1 cellular context compared by ENCODE assay signal in the genomic region with DNA sequence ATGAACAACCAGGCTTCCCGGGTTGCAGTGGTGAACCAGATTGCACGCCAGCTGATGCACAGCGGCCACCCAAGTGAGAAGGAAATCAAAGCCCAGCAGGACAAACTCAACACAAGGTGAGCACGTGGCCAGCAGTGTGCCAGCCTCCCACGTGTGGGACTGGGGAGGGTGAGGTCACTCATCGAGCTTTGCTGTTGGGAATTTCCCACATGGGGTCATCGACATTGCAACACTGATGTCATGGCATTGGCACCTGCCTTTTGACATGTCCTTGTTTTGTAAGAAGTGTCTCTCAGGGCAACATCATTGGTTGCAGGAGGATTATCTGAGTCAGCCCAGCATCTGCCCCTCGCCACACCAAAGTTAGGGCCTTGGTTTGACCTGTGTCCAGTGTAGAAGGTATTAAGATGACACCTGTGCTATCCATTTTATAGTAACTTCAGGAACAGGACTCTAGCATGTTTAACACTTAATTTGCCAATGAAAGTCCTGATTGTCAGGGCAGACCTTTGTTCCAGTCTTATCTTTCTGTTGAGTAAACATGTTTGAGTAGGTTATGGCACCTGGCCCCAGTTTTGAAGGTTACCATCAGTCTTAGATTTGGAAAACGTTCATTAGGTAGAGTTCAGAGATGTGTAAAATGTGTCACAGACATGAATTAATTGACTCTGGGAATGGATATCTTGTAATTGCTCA.
A peak's percentile ranks its signal among the peaks of the same experiment; 100 is the strongest.
TF ChIP-seq lines count a peak whose summit lies in the region.

No MANE protein-coding gene starts in this region.

TF ChIP-seq in HepG2, 621 proteins besides CTCF, POLR2A, EP300 and RAD21 (continued from another document and continues in another):
- TF ChIP-seq, protein P1, sequence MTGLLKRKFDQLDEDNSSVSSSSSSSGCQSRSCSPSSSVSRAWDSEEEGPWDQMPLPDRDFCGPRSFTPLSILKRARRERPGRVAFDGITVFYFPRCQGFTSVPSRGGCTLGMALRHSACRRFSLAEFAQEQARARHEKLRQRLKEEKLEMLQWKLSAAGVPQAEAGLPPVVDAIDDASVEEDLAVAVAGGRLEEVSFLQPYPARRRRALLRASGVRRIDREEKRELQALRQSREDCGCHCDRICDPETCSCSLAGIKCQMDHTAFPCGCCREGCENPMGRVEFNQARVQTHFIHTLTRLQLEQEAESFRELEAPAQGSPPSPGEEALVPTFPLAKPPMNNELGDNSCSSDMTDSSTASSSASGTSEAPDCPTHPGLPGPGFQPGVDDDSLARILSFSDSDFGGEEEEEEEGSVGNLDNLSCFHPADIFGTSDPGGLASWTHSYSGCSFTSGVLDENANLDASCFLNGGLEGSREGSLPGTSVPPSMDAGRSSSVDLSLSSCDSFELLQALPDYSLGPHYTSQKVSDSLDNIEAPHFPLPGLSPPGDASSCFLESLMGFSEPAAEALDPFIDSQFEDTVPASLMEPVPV (CRISPR knock-in tag; IDR thresholded peaks at IDR 0.05): 0 out of 2 replicates have a peak, but pooled peaks have one; percentile 37
- TF ChIP-seq, protein P2, sequence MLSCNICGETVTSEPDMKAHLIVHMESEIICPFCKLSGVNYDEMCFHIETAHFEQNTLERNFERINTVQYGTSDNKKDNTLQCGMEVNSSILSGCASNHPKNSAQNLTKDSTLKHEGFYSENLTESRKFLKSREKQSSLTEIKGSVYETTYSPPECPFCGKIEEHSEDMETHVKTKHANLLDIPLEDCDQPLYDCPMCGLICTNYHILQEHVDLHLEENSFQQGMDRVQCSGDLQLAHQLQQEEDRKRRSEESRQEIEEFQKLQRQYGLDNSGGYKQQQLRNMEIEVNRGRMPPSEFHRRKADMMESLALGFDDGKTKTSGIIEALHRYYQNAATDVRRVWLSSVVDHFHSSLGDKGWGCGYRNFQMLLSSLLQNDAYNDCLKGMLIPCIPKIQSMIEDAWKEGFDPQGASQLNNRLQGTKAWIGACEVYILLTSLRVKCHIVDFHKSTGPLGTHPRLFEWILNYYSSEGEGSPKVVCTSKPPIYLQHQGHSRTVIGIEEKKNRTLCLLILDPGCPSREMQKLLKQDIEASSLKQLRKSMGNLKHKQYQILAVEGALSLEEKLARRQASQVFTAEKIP (CRISPR knock-in tag; IDR thresholded peaks at IDR 0.05; ENCODE audit: borderline replicate concordance): no peak
- TF ChIP-seq CEBPB (IDR thresholded peaks at IDR 0.05; ENCODE audit: borderline replicate concordance, low read depth, low read length) (peak; percentile 96), SMAD3 (CRISPR knock-in tag; IDR thresholded peaks at IDR 0.05) (no peak; the same call in 1 of the 2 replicates), ISX (CRISPR knock-in tag; conservative IDR thresholded peaks at IDR 0.05) (no peak), ZNF326 (CRISPR knock-in tag; IDR thresholded peaks at IDR 0.05; ENCODE audit: borderline replicate concordance) (no peak), HCFC1 (IDR thresholded peaks at IDR 0.05; ENCODE audit: low read depth, low read length) (no peak), ZNF251 (CRISPR knock-in tag; IDR thresholded peaks at IDR 0.05) (no peak), GTF2F1 (IDR thresholded peaks at IDR 0.05; ENCODE audit: low read length) (no peak), BORCS8-MEF2B (CRISPR knock-in tag; IDR thresholded peaks at IDR 0.05) (peak; percentile 57; the same call in 1 of the 2 replicates), TEAD2 (CRISPR knock-in tag; IDR thresholded peaks at IDR 0.05) (no peak), RXRA (CRISPR knock-in tag; IDR thresholded peaks at IDR 0.05) (peak; percentile 95), ZNF83 (CRISPR knock-in tag; IDR thresholded peaks at IDR 0.05; ENCODE audit: borderline replicate concordance) (no peak), NFIB (CRISPR knock-in tag; IDR thresholded peaks at IDR 0.05; ENCODE audit: borderline replicate concordance) (no peak), ZNF761 (CRISPR knock-in tag; conservative IDR thresholded peaks at IDR 0.05) (no peak), EED (CRISPR knock-in tag; IDR thresholded peaks at IDR 0.05) (no peak), PHF20 (CRISPR knock-in tag; IDR thresholded peaks at IDR 0.05) (no peak), BRCA1 (CRISPR knock-in tag; IDR thresholded peaks at IDR 0.05) (no peak), HOXA9 (CRISPR knock-in tag; IDR thresholded peaks at IDR 0.05; ENCODE audit: borderline replicate concordance) (no peak), NKX3-1 (CRISPR knock-in tag; IDR thresholded peaks at IDR 0.05) (no peak), SSRP1 (CRISPR knock-in tag; IDR thresholded peaks at IDR 0.05) (no peak; the same call in 1 of the 2 replicates), SMYD3 (CRISPR knock-in tag; IDR thresholded peaks at IDR 0.05) (no peak), HOXA3 (CRISPR knock-in tag; IDR thresholded peaks at IDR 0.05) (peak; percentile 75; the same call in 1 of the 2 replicates), ADNP (CRISPR knock-in tag; IDR thresholded peaks at IDR 0.05) (no peak), ZNF75D (CRISPR knock-in tag; IDR thresholded peaks at IDR 0.05; ENCODE audit: borderline replicate concordance) (no peak), TOE1 (CRISPR knock-in tag; IDR thresholded peaks at IDR 0.05) (no peak), MYNN (CRISPR knock-in tag; IDR thresholded peaks at IDR 0.05; ENCODE audit: low read depth) (no peak), KDM5A (IDR thresholded peaks at IDR 0.05; ENCODE audit: borderline replicate concordance, low read length) (no peak), ZFYVE20 (CRISPR knock-in tag; IDR thresholded peaks at IDR 0.05; ENCODE audit: borderline replicate concordance, low read depth) (no peak), KDM6A (CRISPR knock-in tag; IDR thresholded peaks at IDR 0.05; ENCODE audit: low read depth) (no peak), ZNF24 (IDR thresholded peaks at IDR 0.05) (no peak), MBD4 (IDR thresholded peaks at IDR 0.05; ENCODE audit: borderline replicate concordance, low read length) (peak; percentile 35; the same call in 1 of the 2 replicates), ZMYM4 (CRISPR knock-in tag; IDR thresholded peaks at IDR 0.05) (peak; percentile 70), DMAP1 (CRISPR knock-in tag; IDR thresholded peaks at IDR 0.05) (peak; percentile 65; the same call in 1 of the 2 replicates), ZNF121 (CRISPR knock-in tag; IDR thresholded peaks at IDR 0.05) (no peak), ZSCAN20 (CRISPR knock-in tag; IDR thresholded peaks at IDR 0.05; ENCODE audit: borderline replicate concordance) (no peak), ZNF570 (CRISPR knock-in tag; IDR thresholded peaks at IDR 0.05; ENCODE audit: borderline replicate concordance) (no peak), ZNF557 (CRISPR knock-in tag; IDR thresholded peaks at IDR 0.05) (no peak)
- TF ChIP-seq, protein P3, sequence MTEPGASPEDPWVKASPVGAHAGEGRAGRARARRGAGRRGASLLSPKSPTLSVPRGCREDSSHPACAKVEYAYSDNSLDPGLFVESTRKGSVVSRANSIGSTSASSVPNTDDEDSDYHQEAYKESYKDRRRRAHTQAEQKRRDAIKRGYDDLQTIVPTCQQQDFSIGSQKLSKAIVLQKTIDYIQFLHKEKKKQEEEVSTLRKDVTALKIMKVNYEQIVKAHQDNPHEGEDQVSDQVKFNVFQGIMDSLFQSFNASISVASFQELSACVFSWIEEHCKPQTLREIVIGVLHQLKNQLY (CRISPR knock-in tag; IDR thresholded peaks at IDR 0.05): peak; percentile 90
- TF ChIP-seq, protein P4, sequence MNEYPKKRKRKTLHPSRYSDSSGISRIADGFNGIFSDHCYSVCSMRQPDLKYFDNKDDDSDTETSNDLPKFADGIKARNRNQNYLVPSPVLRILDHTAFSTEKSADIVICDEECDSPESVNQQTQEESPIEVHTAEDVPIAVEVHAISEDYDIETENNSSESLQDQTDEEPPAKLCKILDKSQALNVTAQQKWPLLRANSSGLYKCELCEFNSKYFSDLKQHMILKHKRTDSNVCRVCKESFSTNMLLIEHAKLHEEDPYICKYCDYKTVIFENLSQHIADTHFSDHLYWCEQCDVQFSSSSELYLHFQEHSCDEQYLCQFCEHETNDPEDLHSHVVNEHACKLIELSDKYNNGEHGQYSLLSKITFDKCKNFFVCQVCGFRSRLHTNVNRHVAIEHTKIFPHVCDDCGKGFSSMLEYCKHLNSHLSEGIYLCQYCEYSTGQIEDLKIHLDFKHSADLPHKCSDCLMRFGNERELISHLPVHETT (CRISPR knock-in tag; conservative IDR thresholded peaks at IDR 0.05): no peak
- TF ChIP-seq, protein P5, sequence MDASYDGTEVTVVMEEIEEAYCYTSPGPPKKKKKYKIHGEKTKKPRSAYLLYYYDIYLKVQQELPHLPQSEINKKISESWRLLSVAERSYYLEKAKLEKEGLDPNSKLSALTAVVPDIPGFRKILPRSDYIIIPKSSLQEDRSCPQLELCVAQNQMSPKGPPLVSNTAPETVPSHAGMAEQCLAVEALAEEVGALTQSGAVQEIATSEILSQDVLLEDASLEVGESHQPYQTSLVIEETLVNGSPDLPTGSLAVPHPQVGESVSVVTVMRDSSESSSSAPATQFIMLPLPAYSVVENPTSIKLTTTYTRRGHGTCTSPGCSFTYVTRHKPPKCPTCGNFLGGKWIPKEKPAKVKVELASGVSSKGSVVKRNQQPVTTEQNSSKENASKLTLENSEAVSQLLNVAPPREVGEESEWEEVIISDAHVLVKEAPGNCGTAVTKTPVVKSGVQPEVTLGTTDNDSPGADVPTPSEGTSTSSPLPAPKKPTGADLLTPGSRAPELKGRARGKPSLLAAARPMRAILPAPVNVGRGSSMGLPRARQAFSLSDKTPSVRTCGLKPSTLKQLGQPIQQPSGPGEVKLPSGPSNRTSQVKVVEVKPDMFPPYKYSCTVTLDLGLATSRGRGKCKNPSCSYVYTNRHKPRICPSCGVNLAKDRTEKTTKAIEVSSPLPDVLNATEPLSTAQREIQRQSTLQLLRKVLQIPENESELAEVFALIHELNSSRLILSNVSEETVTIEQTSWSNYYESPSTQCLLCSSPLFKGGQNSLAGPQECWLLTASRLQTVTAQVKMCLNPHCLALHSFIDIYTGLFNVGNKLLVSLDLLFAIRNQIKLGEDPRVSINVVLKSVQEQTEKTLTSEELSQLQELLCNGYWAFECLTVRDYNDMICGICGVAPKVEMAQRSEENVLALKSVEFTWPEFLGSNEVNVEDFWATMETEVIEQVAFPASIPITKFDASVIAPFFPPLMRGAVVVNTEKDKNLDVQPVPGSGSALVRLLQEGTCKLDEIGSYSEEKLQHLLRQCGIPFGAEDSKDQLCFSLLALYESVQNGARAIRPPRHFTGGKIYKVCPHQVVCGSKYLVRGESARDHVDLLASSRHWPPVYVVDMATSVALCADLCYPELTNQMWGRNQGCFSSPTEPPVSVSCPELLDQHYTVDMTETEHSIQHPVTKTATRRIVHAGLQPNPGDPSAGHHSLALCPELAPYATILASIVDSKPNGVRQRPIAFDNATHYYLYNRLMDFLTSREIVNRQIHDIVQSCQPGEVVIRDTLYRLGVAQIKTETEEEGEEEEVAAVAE (CRISPR knock-in tag; IDR thresholded peaks at IDR 0.05; ENCODE audit: borderline replicate concordance): 0 out of 2 replicates have a peak, but pooled peaks have one; percentile 21
- TF ChIP-seq, protein P6, sequence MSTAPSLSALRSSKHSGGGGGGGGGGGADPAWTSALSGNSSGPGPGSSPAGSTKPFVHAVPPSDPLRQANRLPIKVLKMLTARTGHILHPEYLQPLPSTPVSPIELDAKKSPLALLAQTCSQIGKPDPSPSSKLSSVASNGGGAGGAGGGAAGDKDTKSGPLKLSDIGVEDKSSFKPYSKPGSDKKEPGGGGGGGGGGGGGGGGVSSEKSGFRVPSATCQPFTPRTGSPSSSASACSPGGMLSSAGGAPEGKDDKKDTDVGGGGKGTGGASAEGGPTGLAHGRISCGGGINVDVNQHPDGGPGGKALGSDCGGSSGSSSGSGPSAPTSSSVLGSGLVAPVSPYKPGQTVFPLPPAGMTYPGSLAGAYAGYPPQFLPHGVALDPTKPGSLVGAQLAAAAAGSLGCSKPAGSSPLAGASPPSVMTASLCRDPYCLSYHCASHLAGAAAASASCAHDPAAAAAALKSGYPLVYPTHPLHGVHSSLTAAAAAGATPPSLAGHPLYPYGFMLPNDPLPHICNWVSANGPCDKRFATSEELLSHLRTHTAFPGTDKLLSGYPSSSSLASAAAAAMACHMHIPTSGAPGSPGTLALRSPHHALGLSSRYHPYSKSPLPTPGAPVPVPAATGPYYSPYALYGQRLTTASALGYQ (CRISPR knock-in tag; IDR thresholded peaks at IDR 0.05): 0 out of 2 replicates have a peak, but pooled peaks have one; percentile 56
- TF ChIP-seq, protein P7, sequence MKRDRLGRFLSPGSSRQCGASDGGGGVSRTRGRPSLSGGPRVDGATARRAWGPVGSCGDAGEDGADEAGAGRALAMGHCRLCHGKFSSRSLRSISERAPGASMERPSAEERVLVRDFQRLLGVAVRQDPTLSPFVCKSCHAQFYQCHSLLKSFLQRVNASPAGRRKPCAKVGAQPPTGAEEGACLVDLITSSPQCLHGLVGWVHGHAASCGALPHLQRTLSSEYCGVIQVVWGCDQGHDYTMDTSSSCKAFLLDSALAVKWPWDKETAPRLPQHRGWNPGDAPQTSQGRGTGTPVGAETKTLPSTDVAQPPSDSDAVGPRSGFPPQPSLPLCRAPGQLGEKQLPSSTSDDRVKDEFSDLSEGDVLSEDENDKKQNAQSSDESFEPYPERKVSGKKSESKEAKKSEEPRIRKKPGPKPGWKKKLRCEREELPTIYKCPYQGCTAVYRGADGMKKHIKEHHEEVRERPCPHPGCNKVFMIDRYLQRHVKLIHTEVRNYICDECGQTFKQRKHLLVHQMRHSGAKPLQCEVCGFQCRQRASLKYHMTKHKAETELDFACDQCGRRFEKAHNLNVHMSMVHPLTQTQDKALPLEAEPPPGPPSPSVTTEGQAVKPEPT (CRISPR knock-in tag; IDR thresholded peaks at IDR 0.05; ENCODE audit: low read depth): no peak
- TF ChIP-seq, protein P8, sequence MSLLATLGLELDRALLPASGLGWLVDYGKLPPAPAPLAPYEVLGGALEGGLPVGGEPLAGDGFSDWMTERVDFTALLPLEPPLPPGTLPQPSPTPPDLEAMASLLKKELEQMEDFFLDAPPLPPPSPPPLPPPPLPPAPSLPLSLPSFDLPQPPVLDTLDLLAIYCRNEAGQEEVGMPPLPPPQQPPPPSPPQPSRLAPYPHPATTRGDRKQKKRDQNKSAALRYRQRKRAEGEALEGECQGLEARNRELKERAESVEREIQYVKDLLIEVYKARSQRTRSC (CRISPR knock-in tag; IDR thresholded peaks at IDR 0.05; ENCODE audit: low read depth): no peak
- TF ChIP-seq, protein P9, sequence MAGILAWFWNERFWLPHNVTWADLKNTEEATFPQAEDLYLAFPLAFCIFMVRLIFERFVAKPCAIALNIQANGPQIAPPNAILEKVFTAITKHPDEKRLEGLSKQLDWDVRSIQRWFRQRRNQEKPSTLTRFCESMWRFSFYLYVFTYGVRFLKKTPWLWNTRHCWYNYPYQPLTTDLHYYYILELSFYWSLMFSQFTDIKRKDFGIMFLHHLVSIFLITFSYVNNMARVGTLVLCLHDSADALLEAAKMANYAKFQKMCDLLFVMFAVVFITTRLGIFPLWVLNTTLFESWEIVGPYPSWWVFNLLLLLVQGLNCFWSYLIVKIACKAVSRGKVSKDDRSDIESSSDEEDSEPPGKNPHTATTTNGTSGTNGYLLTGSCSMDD (CRISPR knock-in tag; IDR thresholded peaks at IDR 0.05): no peak
